In genomic region chr15:66386204-66387123, GRCh38 we compare ENCODE assay signal across 1 cellular context.
TF ChIP-seq lines count a peak whose summit lies in the region.

Gene MAP2K1 (plus strand): TSS chr15:66386912. CDS start chr15:66387348, 436 bp downstream.

TF ChIP-seq in SK-N-SH, 30 proteins besides CTCF, POLR2A, EP300 and RAD21 (continued from another document):
- TF ChIP-seq IRF3 (IDR thresholded peaks at IDR 0.05; ENCODE audit: low read depth, low read length) (no peak), YY1 (IDR thresholded peaks at IDR 0.05; ENCODE audit: low read depth) (no peak), RFX5 (IDR thresholded peaks at IDR 0.05; ENCODE audit: low read length) (peak; percentile 86), RCOR1 (IDR thresholded peaks at IDR 0.05; ENCODE audit: low read length) (no peak; the same call in 1 of the 2 replicates)
TF ChIP-seq in SK-N-SH: peak in this region for 13.
